ENCODE assay signal across 1 cellular context in the genomic region with DNA sequence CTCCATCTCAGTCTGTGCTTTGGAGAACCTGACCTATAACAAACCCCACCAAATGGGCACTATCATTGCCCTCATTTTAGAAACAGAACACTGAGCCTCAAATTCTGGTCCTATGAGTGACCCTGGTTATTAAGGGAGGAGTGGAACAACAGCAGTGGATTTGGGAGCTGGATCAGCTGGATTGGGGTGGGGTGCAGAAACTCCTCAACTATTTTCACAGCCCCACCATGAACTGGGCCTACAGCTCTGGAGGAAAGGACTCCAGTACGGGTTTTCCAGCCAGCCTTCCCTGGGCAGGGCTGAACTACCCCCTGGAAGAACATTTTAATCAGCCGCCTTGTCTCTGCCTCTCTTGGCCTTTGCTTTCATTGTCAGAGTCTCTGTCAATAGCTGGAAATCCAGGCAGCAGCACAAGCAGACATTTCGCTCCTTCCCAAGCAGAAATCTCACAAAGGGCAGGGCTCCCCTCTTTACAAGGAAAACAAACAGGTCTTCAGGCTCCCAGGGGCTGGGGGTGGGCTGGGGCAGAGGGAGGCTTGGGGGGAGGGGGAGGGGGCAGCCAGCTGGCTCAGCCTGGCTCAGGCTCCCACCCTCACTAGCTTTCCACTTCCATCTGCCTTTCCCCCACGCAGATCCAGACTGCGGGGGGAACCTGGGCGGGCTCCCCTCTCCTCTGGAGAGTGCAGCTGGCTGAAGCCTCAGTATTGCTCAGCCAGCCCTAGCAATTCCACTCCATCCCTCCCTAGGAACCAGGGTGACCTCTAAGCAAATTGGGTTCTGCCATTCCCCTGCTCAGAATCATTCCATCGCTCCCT.
TF ChIP-seq lines count a peak whose summit lies in the region.

No MANE protein-coding gene starts in this region.

TF ChIP-seq in H1, 55 proteins besides CTCF, POLR2A, EP300 and RAD21:
- TF ChIP-seq, protein P1, sequence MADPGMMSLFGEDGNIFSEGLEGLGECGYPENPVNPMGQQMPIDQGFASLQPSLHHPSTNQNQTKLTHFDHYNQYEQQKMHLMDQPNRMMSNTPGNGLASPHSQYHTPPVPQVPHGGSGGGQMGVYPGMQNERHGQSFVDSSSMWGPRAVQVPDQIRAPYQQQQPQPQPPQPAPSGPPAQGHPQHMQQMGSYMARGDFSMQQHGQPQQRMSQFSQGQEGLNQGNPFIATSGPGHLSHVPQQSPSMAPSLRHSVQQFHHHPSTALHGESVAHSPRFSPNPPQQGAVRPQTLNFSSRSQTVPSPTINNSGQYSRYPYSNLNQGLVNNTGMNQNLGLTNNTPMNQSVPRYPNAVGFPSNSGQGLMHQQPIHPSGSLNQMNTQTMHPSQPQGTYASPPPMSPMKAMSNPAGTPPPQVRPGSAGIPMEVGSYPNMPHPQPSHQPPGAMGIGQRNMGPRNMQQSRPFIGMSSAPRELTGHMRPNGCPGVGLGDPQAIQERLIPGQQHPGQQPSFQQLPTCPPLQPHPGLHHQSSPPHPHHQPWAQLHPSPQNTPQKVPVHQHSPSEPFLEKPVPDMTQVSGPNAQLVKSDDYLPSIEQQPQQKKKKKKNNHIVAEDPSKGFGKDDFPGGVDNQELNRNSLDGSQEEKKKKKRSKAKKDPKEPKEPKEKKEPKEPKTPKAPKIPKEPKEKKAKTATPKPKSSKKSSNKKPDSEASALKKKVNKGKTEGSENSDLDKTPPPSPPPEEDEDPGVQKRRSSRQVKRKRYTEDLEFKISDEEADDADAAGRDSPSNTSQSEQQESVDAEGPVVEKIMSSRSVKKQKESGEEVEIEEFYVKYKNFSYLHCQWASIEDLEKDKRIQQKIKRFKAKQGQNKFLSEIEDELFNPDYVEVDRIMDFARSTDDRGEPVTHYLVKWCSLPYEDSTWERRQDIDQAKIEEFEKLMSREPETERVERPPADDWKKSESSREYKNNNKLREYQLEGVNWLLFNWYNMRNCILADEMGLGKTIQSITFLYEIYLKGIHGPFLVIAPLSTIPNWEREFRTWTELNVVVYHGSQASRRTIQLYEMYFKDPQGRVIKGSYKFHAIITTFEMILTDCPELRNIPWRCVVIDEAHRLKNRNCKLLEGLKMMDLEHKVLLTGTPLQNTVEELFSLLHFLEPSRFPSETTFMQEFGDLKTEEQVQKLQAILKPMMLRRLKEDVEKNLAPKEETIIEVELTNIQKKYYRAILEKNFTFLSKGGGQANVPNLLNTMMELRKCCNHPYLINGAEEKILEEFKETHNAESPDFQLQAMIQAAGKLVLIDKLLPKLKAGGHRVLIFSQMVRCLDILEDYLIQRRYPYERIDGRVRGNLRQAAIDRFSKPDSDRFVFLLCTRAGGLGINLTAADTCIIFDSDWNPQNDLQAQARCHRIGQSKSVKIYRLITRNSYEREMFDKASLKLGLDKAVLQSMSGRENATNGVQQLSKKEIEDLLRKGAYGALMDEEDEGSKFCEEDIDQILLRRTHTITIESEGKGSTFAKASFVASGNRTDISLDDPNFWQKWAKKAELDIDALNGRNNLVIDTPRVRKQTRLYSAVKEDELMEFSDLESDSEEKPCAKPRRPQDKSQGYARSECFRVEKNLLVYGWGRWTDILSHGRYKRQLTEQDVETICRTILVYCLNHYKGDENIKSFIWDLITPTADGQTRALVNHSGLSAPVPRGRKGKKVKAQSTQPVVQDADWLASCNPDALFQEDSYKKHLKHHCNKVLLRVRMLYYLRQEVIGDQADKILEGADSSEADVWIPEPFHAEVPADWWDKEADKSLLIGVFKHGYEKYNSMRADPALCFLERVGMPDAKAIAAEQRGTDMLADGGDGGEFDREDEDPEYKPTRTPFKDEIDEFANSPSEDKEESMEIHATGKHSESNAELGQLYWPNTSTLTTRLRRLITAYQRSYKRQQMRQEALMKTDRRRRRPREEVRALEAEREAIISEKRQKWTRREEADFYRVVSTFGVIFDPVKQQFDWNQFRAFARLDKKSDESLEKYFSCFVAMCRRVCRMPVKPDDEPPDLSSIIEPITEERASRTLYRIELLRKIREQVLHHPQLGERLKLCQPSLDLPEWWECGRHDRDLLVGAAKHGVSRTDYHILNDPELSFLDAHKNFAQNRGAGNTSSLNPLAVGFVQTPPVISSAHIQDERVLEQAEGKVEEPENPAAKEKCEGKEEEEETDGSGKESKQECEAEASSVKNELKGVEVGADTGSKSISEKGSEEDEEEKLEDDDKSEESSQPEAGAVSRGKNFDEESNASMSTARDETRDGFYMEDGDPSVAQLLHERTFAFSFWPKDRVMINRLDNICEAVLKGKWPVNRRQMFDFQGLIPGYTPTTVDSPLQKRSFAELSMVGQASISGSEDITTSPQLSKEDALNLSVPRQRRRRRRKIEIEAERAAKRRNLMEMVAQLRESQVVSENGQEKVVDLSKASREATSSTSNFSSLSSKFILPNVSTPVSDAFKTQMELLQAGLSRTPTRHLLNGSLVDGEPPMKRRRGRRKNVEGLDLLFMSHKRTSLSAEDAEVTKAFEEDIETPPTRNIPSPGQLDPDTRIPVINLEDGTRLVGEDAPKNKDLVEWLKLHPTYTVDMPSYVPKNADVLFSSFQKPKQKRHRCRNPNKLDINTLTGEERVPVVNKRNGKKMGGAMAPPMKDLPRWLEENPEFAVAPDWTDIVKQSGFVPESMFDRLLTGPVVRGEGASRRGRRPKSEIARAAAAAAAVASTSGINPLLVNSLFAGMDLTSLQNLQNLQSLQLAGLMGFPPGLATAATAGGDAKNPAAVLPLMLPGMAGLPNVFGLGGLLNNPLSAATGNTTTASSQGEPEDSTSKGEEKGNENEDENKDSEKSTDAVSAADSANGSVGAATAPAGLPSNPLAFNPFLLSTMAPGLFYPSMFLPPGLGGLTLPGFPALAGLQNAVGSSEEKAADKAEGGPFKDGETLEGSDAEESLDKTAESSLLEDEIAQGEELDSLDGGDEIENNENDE (IDR thresholded peaks at IDR 0.05; ENCODE audit: insufficient replicate concordance, low read length): no peak
- TF ChIP-seq, protein P2, sequence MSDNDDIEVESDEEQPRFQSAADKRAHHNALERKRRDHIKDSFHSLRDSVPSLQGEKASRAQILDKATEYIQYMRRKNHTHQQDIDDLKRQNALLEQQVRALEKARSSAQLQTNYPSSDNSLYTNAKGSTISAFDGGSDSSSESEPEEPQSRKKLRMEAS (IDR thresholded peaks at IDR 0.05): 0 out of 2 replicates have a peak, but pooled peaks have one; percentile 17
- TF ChIP-seq, protein P3, sequence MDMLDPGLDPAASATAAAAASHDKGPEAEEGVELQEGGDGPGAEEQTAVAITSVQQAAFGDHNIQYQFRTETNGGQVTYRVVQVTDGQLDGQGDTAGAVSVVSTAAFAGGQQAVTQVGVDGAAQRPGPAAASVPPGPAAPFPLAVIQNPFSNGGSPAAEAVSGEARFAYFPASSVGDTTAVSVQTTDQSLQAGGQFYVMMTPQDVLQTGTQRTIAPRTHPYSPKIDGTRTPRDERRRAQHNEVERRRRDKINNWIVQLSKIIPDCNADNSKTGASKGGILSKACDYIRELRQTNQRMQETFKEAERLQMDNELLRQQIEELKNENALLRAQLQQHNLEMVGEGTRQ (IDR thresholded peaks at IDR 0.05; ENCODE audit: low read length): no peak
- TF ChIP-seq FOSL1 (IDR thresholded peaks at IDR 0.05; ENCODE audit: insufficient read depth, low read depth, low read length) (no peak), TEAD4 (IDR thresholded peaks at IDR 0.05; ENCODE audit: low read depth, low read length) (0 out of 2 replicates have a peak, but pooled peaks have one; percentile 46), CREB1 (IDR thresholded peaks at IDR 0.05) (peak; percentile 48; the same call in 1 of the 2 replicates), SIN3A (conservative IDR thresholded peaks at IDR 0.05 in 1 of 2, IDR thresholded peaks at IDR 0.05 in 1 of 2; ENCODE audit: low read depth in 1 of 2, low read length in 2 of 2) (0 out of 4 replicates have a peak, but pooled peaks of 1 of the 2 experiments have one; percentile 49), NANOG (IDR thresholded peaks at IDR 0.05; ENCODE audit: insufficient read depth, low read depth, low read length, poor library complexity, severe bottlenecking) (no peak), RFX5 (IDR thresholded peaks at IDR 0.05; ENCODE audit: borderline replicate concordance, low read depth, low read length) (peak; percentile 41; the same call in 1 of the 2 replicates), EGR1 (IDR thresholded peaks at IDR 0.05; ENCODE audit: borderline replicate concordance, low read depth, low read length) (peak; percentile 87), YY1 (IDR thresholded peaks at IDR 0.05; ENCODE audit: low read depth, low read length) (peak; percentile 70), SP1 (IDR thresholded peaks at IDR 0.05; ENCODE audit: low read depth, low read length) (peak; percentile 99), GABPA (IDR thresholded peaks at IDR 0.05; ENCODE audit: borderline replicate concordance, insufficient read depth, low read length) (peak; percentile 58; the same call in 1 of the 2 replicates), HDAC2 (IDR thresholded peaks at IDR 0.05; ENCODE audit: borderline replicate concordance in 1 of 2, low read depth in 2 of 2, low read length in 2 of 2) (peak in 1 of 2 experiments; percentile 29; a peak in 1 of 4 replicates), TAF1 (IDR thresholded peaks at IDR 0.05; ENCODE audit: low read depth, low read length) (peak; percentile 51; the same call in 1 of the 2 replicates), RNF2 (IDR thresholded peaks at IDR 0.05; ENCODE audit: borderline replicate concordance, low read depth, low read length, missing control alignments, poor library complexity, severe bottlenecking) (no peak)
- TF ChIP-seq, protein P4, sequence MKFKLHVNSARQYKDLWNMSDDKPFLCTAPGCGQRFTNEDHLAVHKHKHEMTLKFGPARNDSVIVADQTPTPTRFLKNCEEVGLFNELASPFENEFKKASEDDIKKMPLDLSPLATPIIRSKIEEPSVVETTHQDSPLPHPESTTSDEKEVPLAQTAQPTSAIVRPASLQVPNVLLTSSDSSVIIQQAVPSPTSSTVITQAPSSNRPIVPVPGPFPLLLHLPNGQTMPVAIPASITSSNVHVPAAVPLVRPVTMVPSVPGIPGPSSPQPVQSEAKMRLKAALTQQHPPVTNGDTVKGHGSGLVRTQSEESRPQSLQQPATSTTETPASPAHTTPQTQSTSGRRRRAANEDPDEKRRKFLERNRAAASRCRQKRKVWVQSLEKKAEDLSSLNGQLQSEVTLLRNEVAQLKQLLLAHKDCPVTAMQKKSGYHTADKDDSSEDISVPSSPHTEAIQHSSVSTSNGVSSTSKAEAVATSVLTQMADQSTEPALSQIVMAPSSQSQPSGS (IDR thresholded peaks at IDR 0.05; ENCODE audit: low read length): 0 out of 2 replicates have a peak, but pooled peaks have one; percentile 46
